In genomic region chr6:20241102-20241501, GRCh38 we compare ENCODE assay signal across 34 cellular contexts. TPM values are rescaled to one million over a fixed set of nuclear protein-coding genes. Genes with fewer than 3 reads are reported as not detected.
DNase-seq lines count a peak whose midpoint lies in the region; ATAC-seq, FAIRE-seq and TF ChIP-seq lines count a peak whose summit lies in the region.
"Had no signal": no experiment of that assay in that cellular context is flagged by ENCODE, and none has a peak within 500 bp of the region (broad histone marks: within the 10 kb centered on the region; RNA-seq: fewer than 3 reads in every experiment).

No MANE protein-coding gene starts in this region.

- H3K27ac ChIP-seq in A549 (no peak overlapping the region), HEK293 (ENCODE audit: extremely low read depth, low read depth, low read length) (no peak overlapping the region), Karpas-422 (ENCODE audit: low read length) (no peak overlapping the region)
- H3K27ac ChIP-seq: 22Rv1; BLaER1; BLaER1 treated with 17β-estradiol and CSF1 and Interleukin-3, amounts not matched to agents 10 nM and 100 nM; C4-2B had no signal

- WGBS in A549 (ENCODE audit: missing lambda C conversion rate): 93% methylated on average over 2 of the region's 2 CpGs

- no peaks in the 10 kb centered on the region for H3K9me3 ChIP-seq in A549
- no peaks in the 10 kb centered on the region for H3K9me3 ChIP-seq in HEK293 (ENCODE audit: control insufficient read depth, insufficient read depth, low read depth, low read length)
- no peaks in the 10 kb centered on the region for H3K9me3 ChIP-seq in Karpas-422 (ENCODE audit: low read length)
- H3K9me3 ChIP-seq: BE2C, Caco-2 had no signal

- no peak overlapping the region for H3K9ac ChIP-seq in Karpas-422 (ENCODE audit: low read length)
- H3K9ac ChIP-seq: BLaER1; BLaER1 treated with 17β-estradiol and CSF1 and Interleukin-3, amounts not matched to agents 10 nM and 100 nM had no signal

- H2AFZ ChIP-seq in Karpas-422 (ENCODE audit: low read length): no peak overlapping the region

- H3K27me3 ChIP-seq in Karpas-422 (ENCODE audit: low read length): no peaks in the 10 kb centered on the region
- H3K27me3 ChIP-seq: BE2C; BLaER1; BLaER1 treated with 17β-estradiol and CSF1 and Interleukin-3, amounts not matched to agents 10 nM and 100 nM had no signal

- no peak for TF ChIP-seq EP300 in A549 (IDR thresholded peaks at IDR 0.05)

- H3K4me2 ChIP-seq in A549: no peak overlapping the region
- H3K4me2 ChIP-seq in Karpas-422 (ENCODE audit: low read depth, low read length, poor library complexity, severe bottlenecking): no peak overlapping the region
- H3K4me2 ChIP-seq: BLaER1; BLaER1 treated with 17β-estradiol and CSF1 and Interleukin-3, amounts not matched to agents 10 nM and 100 nM had no signal

- H3K4me3 ChIP-seq in A549 (no peak overlapping the region), HEK293 (ENCODE audit: low read depth, low read length) (no peak overlapping the region), Karpas-422 (ENCODE audit: low read length) (no peak overlapping the region)
- H3K4me3 ChIP-seq: BLaER1; BLaER1 treated with 17β-estradiol and CSF1 and Interleukin-3, amounts not matched to agents 10 nM and 100 nM had no signal

- no peaks in the 10 kb centered on the region for H3K79me2 ChIP-seq in Karpas-422 (ENCODE audit: low read length)

- no peak for TF ChIP-seq RAD21 in A549 (conservative IDR thresholded peaks at IDR 0.05 in 1 of 2, IDR thresholded peaks at IDR 0.05 in 1 of 2)

- H3K36me3 ChIP-seq in HEK293 (ENCODE audit: control insufficient read depth in 2 of 2, insufficient read depth in 1 of 2, low read length in 2 of 2) (no peaks in the 10 kb centered on the region), Karpas-422 (ENCODE audit: insufficient read depth, low read length) (no peaks in the 10 kb centered on the region)
- H3K36me3 ChIP-seq: BE2C; BLaER1; BLaER1 treated with 17β-estradiol and CSF1 and Interleukin-3, amounts not matched to agents 10 nM and 100 nM had no signal

- CTCF ChIA-PET in A549 (lab: Yijun Ruan, JAX): interaction anchor here (1.0 to 1.2 kb wide), 2 partner anchors 10 to 1645 kb away, joined by 3 read pairs; no protein-coding TSS in a partner anchor
- CTCF ChIA-PET in HEK293 (lab: Yijun Ruan, JAX): no interaction called here

- FAIRE-seq in A549 (lab: Jason Lieb, UNC): no peak
- FAIRE-seq: A204.1, D721Med had no signal

- no peaks in the 10 kb centered on the region for H4K20me1 ChIP-seq in Karpas-422 (ENCODE audit: insufficient read depth, low read depth, low read length)
- H4K20me1 ChIP-seq: BLaER1; BLaER1 treated with 17β-estradiol and CSF1 and Interleukin-3, amounts not matched to agents 10 nM and 100 nM had no signal

- ATAC-seq in A549 (no peak), HG03469 (IDR thresholded peaks at IDR 0.05; ENCODE audit: unreplicated experiment) (no peak), GM19395 (IDR thresholded peaks at IDR 0.05; ENCODE audit: unreplicated experiment) (no peak)
- ATAC-seq: CD8-positive, alpha-beta T cell had no signal

- peak; percentile 51 for DNase-seq in NCI-H2227 treated with DMSO at 0.1 percent for 48 hours (lab: John Stamatoyannopoulos, UW)
- DNase-seq in NCI-H2227 (lab: John Stamatoyannopoulos, UW; ENCODE audit: unreplicated experiment): no peak
- DNase-seq in A549 (ENCODE audit: low read depth in 1 of 2, low spot score in 1 of 2): no peak
- DNase-seq in Karpas-422: peak; percentile 6
- no peak for DNase-seq in SKM-1 (lab: John Stamatoyannopoulos, UW; ENCODE audit: unreplicated experiment)
- DNase-seq: 8988T; ACHN; AML-193; BE2C; C1 segment of cervical spinal cord; Caco-2; Calu3; CD4-positive, alpha-beta memory T cell; CD4-positive, alpha-beta T cell; CD4-positive, CD25-positive, alpha-beta regulatory T cell; CD8-positive, alpha-beta memory T cell; CD8-positive, alpha-beta T cell; COR-L47; DMS 273 treated with DMSO at 0.1 percent for 48 hours; DMS153; DMS53; DMS79; DMS79 treated with DMSO at 0.1 percent for 48 hours; DND-41; EL had no signal

- TF ChIP-seq CTCF in A549 (IDR thresholded peaks at IDR 0.05) (no peak), HEK293 (tag by site-specific recombination; IDR thresholded peaks at IDR 0.05) (no peak)

- POLR2A ChIA-PET in A549 (lab: Yijun Ruan, JAX): no interaction called here
- POLR2A ChIA-PET in HEK293 (lab: Yijun Ruan, JAX): no interaction called here

- no peak for TF ChIP-seq POLR2A in A549 (IDR thresholded peaks at IDR 0.05; ENCODE audit: low read length)

- no peaks in the 10 kb centered on the region for H3K9me2 ChIP-seq in Karpas-422 (replicated peaks; ENCODE audit: insufficient read depth, low read length)

- H3K4me1 ChIP-seq in A549 (no peaks in the 10 kb centered on the region; the same call in 2 of the 3 replicates), HEK293 (ENCODE audit: control insufficient read depth, insufficient read depth, low read length) (no peaks in the 10 kb centered on the region), Karpas-422 (ENCODE audit: low read length) (no peaks in the 10 kb centered on the region)
- H3K4me1 ChIP-seq: BE2C; BLaER1; BLaER1 treated with 17β-estradiol and CSF1 and Interleukin-3, amounts not matched to agents 10 nM and 100 nM had no signal

TF ChIP-seq in A549, 52 proteins besides CTCF, POLR2A, EP300 and RAD21:
- TF ChIP-seq ZC3H11A (IDR thresholded peaks at IDR 0.05): peak; percentile 16; the same call in 1 of the 2 replicates
- TF ChIP-seq, protein P1, sequence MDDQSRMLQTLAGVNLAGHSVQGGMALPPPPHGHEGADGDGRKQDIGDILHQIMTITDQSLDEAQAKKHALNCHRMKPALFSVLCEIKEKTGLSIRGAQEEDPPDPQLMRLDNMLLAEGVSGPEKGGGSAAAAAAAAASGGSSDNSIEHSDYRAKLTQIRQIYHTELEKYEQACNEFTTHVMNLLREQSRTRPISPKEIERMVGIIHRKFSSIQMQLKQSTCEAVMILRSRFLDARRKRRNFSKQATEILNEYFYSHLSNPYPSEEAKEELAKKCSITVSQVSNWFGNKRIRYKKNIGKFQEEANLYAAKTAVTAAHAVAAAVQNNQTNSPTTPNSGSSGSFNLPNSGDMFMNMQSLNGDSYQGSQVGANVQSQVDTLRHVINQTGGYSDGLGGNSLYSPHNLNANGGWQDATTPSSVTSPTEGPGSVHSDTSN (IDR thresholded peaks at IDR 0.05): no peak

TF ChIP-seq in HEK293, 187 proteins besides CTCF, POLR2A, EP300 and RAD21 (continues in another document):
- TF ChIP-seq, protein P2, sequence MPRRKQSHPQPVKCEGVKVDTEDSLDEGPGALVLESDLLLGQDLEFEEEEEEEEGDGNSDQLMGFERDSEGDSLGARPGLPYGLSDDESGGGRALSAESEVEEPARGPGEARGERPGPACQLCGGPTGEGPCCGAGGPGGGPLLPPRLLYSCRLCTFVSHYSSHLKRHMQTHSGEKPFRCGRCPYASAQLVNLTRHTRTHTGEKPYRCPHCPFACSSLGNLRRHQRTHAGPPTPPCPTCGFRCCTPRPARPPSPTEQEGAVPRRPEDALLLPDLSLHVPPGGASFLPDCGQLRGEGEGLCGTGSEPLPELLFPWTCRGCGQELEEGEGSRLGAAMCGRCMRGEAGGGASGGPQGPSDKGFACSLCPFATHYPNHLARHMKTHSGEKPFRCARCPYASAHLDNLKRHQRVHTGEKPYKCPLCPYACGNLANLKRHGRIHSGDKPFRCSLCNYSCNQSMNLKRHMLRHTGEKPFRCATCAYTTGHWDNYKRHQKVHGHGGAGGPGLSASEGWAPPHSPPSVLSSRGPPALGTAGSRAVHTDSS (tag by site-specific recombination; IDR thresholded peaks at IDR 0.05): no peak
- TF ChIP-seq ZBTB8A (tag by site-specific recombination; IDR thresholded peaks at IDR 0.05): peak; percentile 35; the same call in 1 of the 2 replicates
- TF ChIP-seq ZNF555 (tag by site-specific recombination; conservative IDR thresholded peaks at IDR 0.05): peak; percentile 42
- TF ChIP-seq ZNF426 (tag by site-specific recombination; IDR thresholded peaks at IDR 0.05): peak; percentile 56
- TF ChIP-seq ZNF529 (tag by site-specific recombination; IDR thresholded peaks at IDR 0.05; ENCODE audit: insufficient replicate concordance): peak; percentile 8
- TF ChIP-seq ZNF623 (tag by site-specific recombination; IDR thresholded peaks at IDR 0.05): peak; percentile 31; the same call in 1 of the 2 replicates
- TF ChIP-seq HOXA7 (CRISPR knock-in tag; IDR thresholded peaks at IDR 0.05; ENCODE audit: borderline replicate concordance): no peak
- TF ChIP-seq ZNF843 (tag by site-specific recombination; IDR thresholded peaks at IDR 0.05): no peak
- peak; percentile 75; the same call in 1 of the 2 replicates for TF ChIP-seq ZNF394 (tag by site-specific recombination; IDR thresholded peaks at IDR 0.05; ENCODE audit: borderline replicate concordance)
- peak; percentile 37 for TF ChIP-seq ZNF510 (tag by site-specific recombination; IDR thresholded peaks at IDR 0.05; ENCODE audit: insufficient replicate concordance)
- 0 out of 2 replicates have a peak, but pooled peaks have one; percentile 20 for TF ChIP-seq ZNF140 (tag by site-specific recombination; IDR thresholded peaks at IDR 0.05)

RNA-seq across cellular contexts. Expression of gene MBOAT1, which starts 28.8 kb away (rescaled TPM):
- polyA plus RNA-seq in A549 (2011; rRNA removed) (5.5 and 5.7 TPM in 2 replicates), A549 (2017; fragmentation: RNase III; extraction: RNeasy Plus Mini Kit Qiagen cat#74134 plus additional on column Dnase treatment) (1.8 to 2.2 TPM (median 1.9 TPM) in 3 replicates)
- 1.4 and 1.9 TPM in 2 replicates for polyA plus RNA-seq in A549 (2012; cell fraction: cytosol; rRNA removed)
- 2.7 and 4.7 TPM in 2 replicates for polyA plus RNA-seq in A549 (2012; cell fraction: nucleus; rRNA removed)
- 11.2 and 14.8 TPM in 2 replicates for polyA minus RNA-seq in A549 (2011; rRNA and poly(A)+ RNA removed)
- not detected in 2 replicates for total RNA-seq in Karpas-422 (2014; rRNA removed; shearing (Covaris generic); ENCODE audit: low replicate concordance)

Comparison
In these comparisons a context has a peak if more than half of its experiments do, and no peak if none do; other contexts are left out.
1. DNase-seq: peak in NCI-H2227 treated with DMSO at 0.1 percent for 48 hours (single experiment) and Karpas-422 (single experiment); none in NCI-H2227 (single experiment), A549 (0 of 2) and SKM-1 (single experiment).